ENCODE assay signal across 8 cellular contexts in the genomic region with DNA sequence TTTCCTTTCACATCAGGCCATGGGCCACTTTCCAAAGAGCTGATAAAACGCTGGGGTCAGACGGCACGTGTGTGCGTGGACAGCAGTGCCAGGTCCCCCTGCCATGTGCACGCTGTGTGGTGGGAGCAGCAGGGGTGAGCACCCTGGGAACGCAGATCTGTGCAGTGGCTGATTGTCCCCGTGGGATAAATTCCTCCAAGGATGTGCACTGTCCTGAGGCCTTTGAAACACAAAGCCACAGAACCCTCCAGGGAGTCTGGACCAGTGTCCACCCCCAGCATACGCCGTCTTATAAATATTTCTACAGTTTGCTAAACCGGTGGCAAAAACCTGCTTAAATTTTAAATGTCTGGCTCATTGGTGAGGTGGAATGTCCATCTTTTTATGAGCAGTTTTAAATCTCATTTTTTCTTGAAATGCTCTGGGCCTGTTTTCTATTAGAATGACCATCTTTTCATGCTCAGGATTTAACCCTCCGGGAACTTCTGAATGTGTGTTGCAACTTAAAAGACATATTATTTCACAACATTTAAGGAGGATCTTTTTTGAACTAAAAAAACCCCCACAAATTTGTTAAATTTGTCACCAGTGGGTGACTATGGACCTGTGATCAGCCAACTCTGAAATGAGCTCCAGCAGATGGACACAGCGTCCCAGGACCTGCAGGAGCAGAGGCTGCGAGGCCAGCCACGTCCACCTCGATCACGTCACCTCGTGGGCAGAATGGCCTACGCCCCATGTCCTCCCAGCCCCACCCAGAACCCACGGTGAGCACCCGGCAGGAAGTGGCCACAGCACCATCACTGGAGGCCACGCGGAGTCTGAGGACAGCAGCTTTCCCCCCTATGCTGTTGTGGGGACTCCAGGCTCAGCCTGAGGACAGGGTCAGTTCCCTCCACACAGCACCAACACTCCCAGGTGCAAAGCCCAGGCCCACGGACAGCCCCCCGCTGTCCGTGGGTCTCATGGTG.
DNase-seq lines count a peak whose midpoint lies in the region; ATAC-seq and TF ChIP-seq lines count a peak whose summit lies in the region.

No MANE protein-coding gene starts in this region.

- H3K4me3 ChIP-seq in ACC112 (ENCODE audit: low read depth, low read length): peak overlapping the region; percentile 72
- H3K4me3 ChIP-seq in skeletal muscle cell (ENCODE audit: low read depth, low read length): peak overlapping the region; percentile 38

- peaks cover 2% of the 10 kb centered on the region; the same call in 1 of the 2 replicates for H3K27me3 Mint-ChIP-seq in H9 (ENCODE audit: low read depth)

- no peak for TF ChIP-seq CTCF in H9 (conservative IDR thresholded peaks at IDR 0.05)

- no peak overlapping the region for H2AK5ac ChIP-seq in H9 (ENCODE audit: insufficient read length, low read length)

- peak overlapping the region; percentile 98 for H3K27ac ChIP-seq in ACC112 (ENCODE audit: low read depth, low read length)
- H3K27ac ChIP-seq in H9 (ENCODE audit: insufficient read length, low read depth, low read length): no peak overlapping the region

- no peak overlapping the region for H4K91ac ChIP-seq in H9 (ENCODE audit: insufficient read length, low read depth, low read length)

- H4K20me1 ChIP-seq in H9 (ENCODE audit: control insufficient read depth, insufficient read depth, insufficient read length): no peaks in the 10 kb centered on the region

- no peak overlapping the region for H2BK120ac ChIP-seq in H9 (ENCODE audit: low read depth, low read length, poor library complexity, severe bottlenecking)

- peak overlapping the region in 2 of 3 experiments; percentile 40 to 89; a peak in 1 of 7 replicates for H3K27ac Mint-ChIP-seq in H9
- peak overlapping the region; percentile 94 to 97 for H3K27ac Mint-ChIP-seq in activated naive CD4-positive, alpha-beta T cell treated with anti-CD3 and anti-CD28 coated beads, Interleukin-2, amount 50 U/mL, for 72 hours

- DNase-seq in H9: no peak
- DNase-seq in activated naive CD4-positive, alpha-beta T cell treated with anti-CD3 and anti-CD28 coated beads, Interleukin-2, amount 50 U/mL, for 72 hours (ENCODE audit: low spot score in 2 of 2): no peak
- DNase-seq in left cardiac atrium: peak; percentile 79
- DNase-seq in skeletal muscle cell (ENCODE audit: low read depth): no peak
- no peak for DNase-seq in GDM1 (lab: John Stamatoyannopoulos, UW)

- no peaks in the 10 kb centered on the region for H3K9me3 ChIP-seq in H9 (ENCODE audit: control insufficient read depth, low read depth, low read length)

- H2BK15ac ChIP-seq in H9 (ENCODE audit: low read depth, low read length): no peak overlapping the region

- no peak overlapping the region for H2BK20ac ChIP-seq in H9 (ENCODE audit: low read depth, low read length, poor library complexity, severe bottlenecking)

- peaks cover 14 to 25% of the 10 kb centered on the region in 2 experiments for H3K4me1 Mint-ChIP-seq in H9

- peaks cover 54% of the 10 kb centered on the region for H3K4me1 ChIP-seq in ACC112 (ENCODE audit: control insufficient read depth, insufficient read depth, low read length, unreplicated experiment)
- no peaks in the 10 kb centered on the region; the same call in 1 of the 2 replicates for H3K4me1 ChIP-seq in H9 (ENCODE audit: insufficient read depth, low read length)

- no peak overlapping the region for H3T11ph ChIP-seq in H9 (ENCODE audit: low read length)

- H2AFZ ChIP-seq in ACC112 (ENCODE audit: low read length, unreplicated experiment) (no peak overlapping the region), H9 (ENCODE audit: low read length) (no peak overlapping the region)

- no peaks in the 10 kb centered on the region for H3K79me1 ChIP-seq in H9 (ENCODE audit: insufficient read depth, low read depth, low read length, poor library complexity, severe bottlenecking)

- no peaks in the 10 kb centered on the region; a peak in 1 of 7 replicates for H3K36me3 Mint-ChIP-seq in H9 (ENCODE audit: insufficient read depth in 1 of 3, low read depth in 3 of 3)
- peaks cover 6 to 9% of the 10 kb centered on the region in 2 donors for H3K36me3 Mint-ChIP-seq in activated naive CD4-positive, alpha-beta T cell treated with anti-CD3 and anti-CD28 coated beads, Interleukin-2, amount 50 U/mL, for 72 hours

- ATAC-seq in activated naive CD4-positive, alpha-beta T cell treated with anti-CD3 and anti-CD28 coated beads, Interleukin-2, amount 50 U/mL, for 72 hours: peak in 1 of 2 donors; percentile 3
- peak in 1 of 2 donors; percentile 26 for ATAC-seq in left cardiac atrium
- ATAC-seq in GM18519 (IDR thresholded peaks at IDR 0.05; ENCODE audit: low FRiP score, unreplicated experiment): no peak
- no peak for ATAC-seq in GM19397 (IDR thresholded peaks at IDR 0.05; ENCODE audit: unreplicated experiment)

- peak overlapping the region; percentile 2; the same call in 1 of the 2 replicates for H3K14ac ChIP-seq in H9 (ENCODE audit: insufficient read depth, low read length)

- H4K8ac ChIP-seq in H9 (replicated peaks; ENCODE audit: insufficient read length, low read depth, low read length): no peak overlapping the region

- no peak overlapping the region for H3K9ac ChIP-seq in H9 (ENCODE audit: extremely low read depth, insufficient read length, low read length)

- no peak overlapping the region for H4K5ac ChIP-seq in H9 (ENCODE audit: insufficient read length, low read depth, low read length)

- H3K79me2 ChIP-seq in ACC112 (ENCODE audit: control insufficient read depth, insufficient read depth, low read length, unreplicated experiment) (peaks cover 75% of the 10 kb centered on the region), H9 (ENCODE audit: insufficient read depth, low read length) (no peaks in the 10 kb centered on the region)

- no peak overlapping the region for H3K56ac ChIP-seq in H9 (ENCODE audit: insufficient read length, low read depth, low read length)

- no peak overlapping the region for H3K4me2 ChIP-seq in H9 (ENCODE audit: insufficient read depth, insufficient read length, low read length)

- no peaks in the 10 kb centered on the region for H3K36me3 ChIP-seq in ACC112 (ENCODE audit: insufficient read depth, low read length)

- H3K4me3 Mint-ChIP-seq in H9: peak overlapping the region in 1 of 2 experiments; percentile 57; a peak in 3 of 5 replicates

- no peaks in the 10 kb centered on the region for H3K9me3 Mint-ChIP-seq in H9
- H3K9me3 Mint-ChIP-seq in activated naive CD4-positive, alpha-beta T cell treated with anti-CD3 and anti-CD28 coated beads, Interleukin-2, amount 50 U/mL, for 72 hours: no peaks in the 10 kb centered on the region

- WGBS in H9 (ENCODE audit: extremely low coverage, insufficient read length, low lambda C conversion rate): no CpG with 5 or more reads among the region's 25 CpGs

- H3K4ac ChIP-seq in H9 (ENCODE audit: low read depth, low read length): no peak overlapping the region

- no peak overlapping the region for H2BK5ac ChIP-seq in H9 (ENCODE audit: insufficient read length, low read length)

- no peaks in the 10 kb centered on the region for H3K23me2 ChIP-seq in H9 (ENCODE audit: insufficient read length, low read depth, low read length, poor library complexity, severe bottlenecking)

- intact Hi-C loops in left cardiac atrium (cut with DNase I): no loop called here

- H3K27me3 ChIP-seq in ACC112 (ENCODE audit: insufficient read depth, low read length) (no peaks in the 10 kb centered on the region), H9 (ENCODE audit: insufficient read depth, low read length) (no peaks in the 10 kb centered on the region)

- H2BK12ac ChIP-seq in H9 (ENCODE audit: insufficient read length, low read depth, low read length): no peak overlapping the region

- no peak overlapping the region for H3K23ac ChIP-seq in H9 (ENCODE audit: insufficient read length, low read depth, low read length)

- H3K18ac ChIP-seq in H9 (ENCODE audit: insufficient read length, low read depth, low read length): no peak overlapping the region
